ENCODE assay signal across 8 cellular contexts in the genomic region with DNA sequence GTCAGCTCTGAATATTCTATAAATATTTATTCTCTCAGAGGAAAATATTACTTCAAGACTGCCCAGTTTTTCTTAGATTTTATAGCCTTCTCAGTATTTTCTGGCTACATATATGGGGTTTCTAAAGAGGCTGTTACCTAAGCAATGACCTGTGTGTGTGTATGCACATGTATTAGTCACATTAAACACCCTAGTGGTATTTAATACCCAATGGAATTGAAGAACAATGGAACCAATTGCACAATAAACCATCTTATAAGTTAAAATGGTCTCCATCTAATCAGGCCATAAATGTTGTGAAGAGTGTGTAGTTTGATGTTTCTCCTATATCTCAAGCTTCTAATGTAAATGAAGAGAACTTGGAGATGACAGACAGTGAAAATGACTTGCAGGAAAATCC.
"Had no signal": no experiment of that assay in that cellular context is flagged by ENCODE, and none has a peak within 500 bp of the region (broad histone marks: within the 10 kb centered on the region; RNA-seq: fewer than 3 reads in every experiment).

No MANE protein-coding gene starts in this region.

- H3K4me3 ChIP-seq: GM12878 had no signal

- FAIRE-seq: G401.6, GM12878, GM12891, GM12892, GM18507, GM19239 had no signal

- DNase-seq: GDM1, GF-D8 had no signal
